ENCODE assay signal across 14 cellular contexts in genomic region chr7:662576-662975, GRCh38.
DNase-seq lines count a peak whose midpoint lies in the region; ATAC-seq, FAIRE-seq and TF ChIP-seq lines count a peak whose summit lies in the region.
"Had no signal": no experiment of that assay in that cellular context is flagged by ENCODE, and none has a peak within 500 bp of the region (broad histone marks: within the 10 kb centered on the region; RNA-seq: fewer than 3 reads in every experiment).

No MANE protein-coding gene starts in this region.

- peaks cover 0 to 17% (median 5%) of the 10 kb centered on the region in 11 experiments; a peak in 7 of 22 replicates for H3K36me3 ChIP-seq in BLaER1 treated with 17β-estradiol and CSF1 and Interleukin-3, amounts not matched to agents 10 nM and 100 nM
- H3K36me3 ChIP-seq in RWPE2 (ENCODE audit: low read depth): no peaks in the 10 kb centered on the region
- H3K36me3 ChIP-seq in bronchial epithelial cell (ENCODE audit: control insufficient read depth, insufficient read depth, low read length): no peaks in the 10 kb centered on the region

- intact Hi-C loops in sciatic nerve (cut with DNase I): no loop called here
- intact Hi-C loops in activated CD4-positive, alpha-beta memory T cell treated with anti-CD3 and anti-CD28 coated beads for 36 hours (cut with micrococcal nuclease): no loop called here
- intact Hi-C loops in natural killer cell (cut with micrococcal nuclease): no loop called here

- peaks cover 9% of the 10 kb centered on the region for H3K36me3 Mint-ChIP-seq in activated CD4-positive, alpha-beta memory T cell treated with anti-CD3 and anti-CD28 coated beads for 36 hours
- no peaks in the 10 kb centered on the region for H3K36me3 Mint-ChIP-seq in natural killer cell

- DNase-seq in RWPE2 (ENCODE audit: low spot score) (peak; percentile 39), bronchial epithelial cell (ENCODE audit: low read depth) (no peak), sciatic nerve (ENCODE audit: low spot score) (peak; percentile 41), natural killer cell (no peak)
- DNase-seq in activated CD4-positive, alpha-beta memory T cell treated with anti-CD3 and anti-CD28 coated beads for 36 hours: no peak
- DNase-seq: ACHN, GOT3, HFFc6, KBM-7, NCI-H1436 treated with DMSO at 0.1 percent for 48 hours, PC-3 had no signal

- TF ChIP-seq CTCF in RWPE2 (IDR thresholded peaks at IDR 0.05; ENCODE audit: poor library complexity, severe bottlenecking): no peak
- no peak for TF ChIP-seq CTCF in bronchial epithelial cell (IDR thresholded peaks at IDR 0.05; ENCODE audit: insufficient read depth, low read length, severe bottlenecking)
- no peak for TF ChIP-seq CTCF in natural killer cell (IDR thresholded peaks at IDR 0.05)

- no peak overlapping the region for H3K9ac ChIP-seq in BLaER1 treated with 17β-estradiol and CSF1 and Interleukin-3, amounts not matched to agents 10 nM and 100 nM

- CTCF ChIA-PET in activated CD4-positive, alpha-beta memory T cell treated with anti-CD3 and anti-CD28 coated beads for 36 hours (lab: Charles Lee): no interaction called here

- peaks cover 6% of the 10 kb centered on the region for H3K4me1 Mint-ChIP-seq in activated CD4-positive, alpha-beta memory T cell treated with anti-CD3 and anti-CD28 coated beads for 36 hours (ENCODE audit: low read depth)
- peaks cover 0 to 8% of the 10 kb centered on the region in 2 donors for H3K4me1 Mint-ChIP-seq in natural killer cell
- H3K4me1 Mint-ChIP-seq: CD8-positive, alpha-beta memory T cell had no signal

- H3K9me3 Mint-ChIP-seq in activated CD4-positive, alpha-beta memory T cell treated with anti-CD3 and anti-CD28 coated beads for 36 hours: peaks cover 6% of the 10 kb centered on the region
- H3K9me3 Mint-ChIP-seq in natural killer cell: no peaks in the 10 kb centered on the region
- H3K9me3 Mint-ChIP-seq: CD8-positive, alpha-beta memory T cell; HFFc6 had no signal

- POLR2A ChIA-PET in activated CD4-positive, alpha-beta memory T cell treated with anti-CD3 and anti-CD28 coated beads for 36 hours (lab: Charles Lee): no interaction called here

- H3K9me3 ChIP-seq in BLaER1 treated with 17β-estradiol and CSF1 and Interleukin-3, amounts not matched to agents 10 nM and 100 nM (replicated peaks in 1 of 11): peaks cover 11 to 21% (median 14%) of the 10 kb centered on the region in 11 experiments; a peak in 20 of 22 replicates
- H3K9me3 ChIP-seq in RWPE2 (ENCODE audit: severe bottlenecking): no peaks in the 10 kb centered on the region

- H3K27me3 ChIP-seq in BLaER1 treated with 17β-estradiol and CSF1 and Interleukin-3, amounts not matched to agents 10 nM and 100 nM: no peaks in the 10 kb centered on the region
- H3K27me3 ChIP-seq in RWPE2 (ENCODE audit: insufficient read depth, poor library complexity, severe bottlenecking) (no peaks in the 10 kb centered on the region), bronchial epithelial cell (ENCODE audit: control insufficient read depth, insufficient read depth, low read length) (no peaks in the 10 kb centered on the region)

- H3K27me3 Mint-ChIP-seq in activated CD4-positive, alpha-beta memory T cell treated with anti-CD3 and anti-CD28 coated beads for 36 hours: no peaks in the 10 kb centered on the region
- no peaks in the 10 kb centered on the region for H3K27me3 Mint-ChIP-seq in natural killer cell (ENCODE audit: low read depth in 2 of 2)

- no peak overlapping the region for H3K27ac ChIP-seq in BLaER1 treated with 17β-estradiol and CSF1 and Interleukin-3, amounts not matched to agents 10 nM and 100 nM
- no peak overlapping the region for H3K27ac ChIP-seq in RWPE2 (ENCODE audit: poor library complexity, severe bottlenecking)

- H3K27ac Mint-ChIP-seq in activated CD4-positive, alpha-beta memory T cell treated with anti-CD3 and anti-CD28 coated beads for 36 hours: no peak overlapping the region
- H3K27ac Mint-ChIP-seq in natural killer cell: peak overlapping the region in 1 of 2 donors; percentile 15
- H3K27ac Mint-ChIP-seq: HFFc6 had no signal

- H3K4me1 ChIP-seq in BLaER1 treated with 17β-estradiol and CSF1 and Interleukin-3, amounts not matched to agents 10 nM and 100 nM: peaks cover 0 to 26% (median 19%) of the 10 kb centered on the region in 10 experiments; a peak in 15 of 20 replicates
- no peaks in the 10 kb centered on the region for H3K4me1 ChIP-seq in RWPE2 (ENCODE audit: insufficient read depth, poor library complexity, severe bottlenecking)

- FAIRE-seq in bronchial epithelial cell (lab: Jason Lieb, UNC): peak; percentile 68

- ATAC-seq in RWPE2 (ENCODE audit: low read depth) (no peak), sciatic nerve (no peak), natural killer cell (no peak), GM18519 (IDR thresholded peaks at IDR 0.05; ENCODE audit: low FRiP score, unreplicated experiment) (no peak)
- ATAC-seq: PC-3 had no signal

- no peak overlapping the region for H3K4me3 Mint-ChIP-seq in activated CD4-positive, alpha-beta memory T cell treated with anti-CD3 and anti-CD28 coated beads for 36 hours
- no peak overlapping the region for H3K4me3 Mint-ChIP-seq in natural killer cell
- H3K4me3 Mint-ChIP-seq: CD8-positive, alpha-beta memory T cell; HFFc6 had no signal

- H3K4me2 ChIP-seq in BLaER1 treated with 17β-estradiol and CSF1 and Interleukin-3, amounts not matched to agents 10 nM and 100 nM: peak overlapping the region in 7 of 11 experiments; percentile 11 to 56 (median 29); a peak in 12 of 22 replicates

- H4K20me1 ChIP-seq in BLaER1 treated with 17β-estradiol and CSF1 and Interleukin-3, amounts not matched to agents 10 nM and 100 nM: peaks cover 0 to 5% (median 0%) of the 10 kb centered on the region in 11 experiments; a peak in 1 of 22 replicates

- H3K4me3 ChIP-seq in BLaER1 treated with 17β-estradiol and CSF1 and Interleukin-3, amounts not matched to agents 10 nM and 100 nM: no peak overlapping the region
- H3K4me3 ChIP-seq in RWPE2 (ENCODE audit: severe bottlenecking) (no peak overlapping the region), bronchial epithelial cell (ENCODE audit: low read depth, low read length) (no peak overlapping the region)

Comparison
In these comparisons a context has a peak if more than half of its experiments do, and no peak if none do; other contexts are left out.
1. DNase-seq: peak in RWPE2 (single experiment) and sciatic nerve (single experiment); none in bronchial epithelial cell (single experiment), activated CD4-positive, alpha-beta memory T cell treated with anti-CD3 and anti-CD28 coated beads for 36 hours (single experiment) and natural killer cell (single experiment).